In genomic region chr21:16587671-16588379, GRCh38 we compare ENCODE assay signal across 9 cellular contexts.
DNase-seq lines count a peak whose midpoint lies in the region; ATAC-seq, FAIRE-seq and TF ChIP-seq lines count a peak whose summit lies in the region.
"Had no signal": no experiment of that assay in that cellular context is flagged by ENCODE, and none has a peak within 500 bp of the region (broad histone marks: within the 10 kb centered on the region; RNA-seq: fewer than 3 reads in every experiment).

No MANE protein-coding gene starts in this region.

- dilution Hi-C loops in IMR-90 (cut with HindIII; ENCODE audit: low sequenced_read_pairs, unreplicated experiment), result no loop called here

- no peak overlapping the region for H2AK9ac ChIP-seq in IMR-90 (replicated peaks; ENCODE audit: low read depth, low read length, poor library complexity)

- peak overlapping the region; percentile 70; the same call in 1 of the 2 replicates for H2BK120ac ChIP-seq in IMR-90 (ENCODE audit: low read depth, low read length)

- H3K4ac ChIP-seq in IMR-90 (ENCODE audit: low read depth, low read length), result peak overlapping the region; percentile 84

- peak; percentile 55 for FAIRE-seq in bronchial epithelial cell (lab: Jason Lieb, UNC)

- peak overlapping the region; percentile 37 for H3K56ac ChIP-seq in IMR-90 (ENCODE audit: extremely low read depth, insufficient read depth, low read length)

- H3K4me2 ChIP-seq in IMR-90 (ENCODE audit: low read depth, low read length), result peak overlapping the region; percentile 94

- TF ChIP-seq CTCF in IMR-90 (conservative IDR thresholded peaks at IDR 0.05; ENCODE audit: low read depth, low read length) (no peak), bronchial epithelial cell (IDR thresholded peaks at IDR 0.05; ENCODE audit: insufficient read depth, low read length, severe bottlenecking) (no peak), endothelial cell (IDR thresholded peaks at IDR 0.05; ENCODE audit: unreplicated experiment) (no peak)

- H4K91ac ChIP-seq in IMR-90 (ENCODE audit: insufficient read depth, low read depth, low read length), result peak overlapping the region; percentile 8

- H3K4me1 Mint-ChIP-seq in endothelial cell (ENCODE audit: unreplicated experiment), result no peaks in the 10 kb centered on the region
- H3K4me1 Mint-ChIP-seq: memory B cell had no signal

- no peaks in the 10 kb centered on the region for H4K20me1 ChIP-seq in IMR-90 (ENCODE audit: insufficient read depth, low read length)

- intact Hi-C loops in IMR-90 (cut with micrococcal nuclease), result loop anchor here (5.0 kb wide), 2 partner anchors 56 to 166 kb away; no protein-coding TSS in a partner anchor

- peak overlapping the region; percentile 55; the same call in 1 of the 2 replicates for H3K23ac ChIP-seq in IMR-90 (ENCODE audit: low read depth, low read length)

- no peak for TF ChIP-seq RAD21 in IMR-90 (IDR thresholded peaks at IDR 0.05; ENCODE audit: low read length)

- DNase-seq in IMR-90 (peak; percentile 77), bronchial epithelial cell (ENCODE audit: low read depth) (peak; percentile 89), islet precursor cell (peak; percentile 72), endothelial cell (ENCODE audit: low spot score) (no peak), epidermal melanocyte (ENCODE audit: insufficient read length, low spot score) (no peak)
- no peak for DNase-seq in stimulated activated naive CD4-positive, alpha-beta T cell treated with Interleukin-2 at 50 U/mL for 16 hours (lab: John Stamatoyannopoulos, UW)

- H3K9me1 ChIP-seq in IMR-90 (ENCODE audit: insufficient read depth, low read length), result no peaks in the 10 kb centered on the region

- peaks cover 6% of the 10 kb centered on the region; the same call in 1 of the 2 replicates for H3K4me1 ChIP-seq in IMR-90 (ENCODE audit: control insufficient read depth, insufficient read depth, low read length)

- H3K27ac Mint-ChIP-seq in endothelial cell (ENCODE audit: unreplicated experiment), result no peak overlapping the region
- H3K27ac Mint-ChIP-seq: memory B cell; T-helper 1 cell treated with Interleukin-12 subunit alpha and Interleukin-12 subunit beta and Interleukin-4 antibody, amounts not matched to agents 30 μg/mL and 1 μg/mL, for 36 hours had no signal

- no peak overlapping the region for H3K4me3 Mint-ChIP-seq in endothelial cell (ENCODE audit: unreplicated experiment)
- H3K4me3 Mint-ChIP-seq: memory B cell; T-helper 1 cell treated with Interleukin-12 subunit alpha and Interleukin-12 subunit beta and Interleukin-4 antibody, amounts not matched to agents 30 μg/mL and 1 μg/mL, for 36 hours had no signal

- WGBS in IMR-90 (ENCODE audit: extremely low coverage in 2 of 2, insufficient read length in 1 of 2), 2 experiments, result 37% methylated on average over 3 of the region's 7 CpGs; no CpG with 5 or more reads in 1 of the 2 experiments

- no peaks in the 10 kb centered on the region for H3K9me3 ChIP-seq in IMR-90 (ENCODE audit: control insufficient read depth, insufficient read depth, low read length)

- H3K27ac ChIP-seq in IMR-90 (ENCODE audit: insufficient read depth, low read length) (peak overlapping the region; percentile 59), temporal lobe (ENCODE audit: low read depth, low read length) (peak overlapping the region; percentile 96)

- no peaks in the 10 kb centered on the region for H3K36me3 Mint-ChIP-seq in endothelial cell (ENCODE audit: low read depth, unreplicated experiment)
- H3K36me3 Mint-ChIP-seq: memory B cell had no signal

- no peaks in the 10 kb centered on the region for H3K36me3 ChIP-seq in IMR-90 (ENCODE audit: control insufficient read depth, insufficient read depth, low read length)
- H3K36me3 ChIP-seq in bronchial epithelial cell (ENCODE audit: control insufficient read depth, insufficient read depth, low read length), result no peaks in the 10 kb centered on the region

- no peaks in the 10 kb centered on the region for H3K79me1 ChIP-seq in IMR-90 (ENCODE audit: low read depth in 1 of 2, low read length in 2 of 2)

- peak; percentile 27 for ATAC-seq in IMR-90 (ENCODE audit: low read depth)

- peak overlapping the region; percentile 12; the same call in 1 of the 2 replicates for H3K9ac ChIP-seq in IMR-90 (ENCODE audit: low read depth, low read length)

- peak overlapping the region; percentile 73 for H3K14ac ChIP-seq in IMR-90 (replicated peaks; ENCODE audit: low read depth, low read length)

- POLR2A ChIA-PET in IMR-90 (lab: Charles Lee; ENCODE audit: unreplicated experiment), result no interaction called here

- TF ChIP-seq POLR2A in IMR-90 (IDR thresholded peaks at IDR 0.05; ENCODE audit: low read depth, low read length), result no peak

- peak overlapping the region in 1 of 2 experiments; percentile 75; a peak in 2 of 4 replicates for H4K8ac ChIP-seq in IMR-90 (ENCODE audit: low read depth in 2 of 2, low read length in 2 of 2)

- peak overlapping the region; percentile 46 for H3K4me3 ChIP-seq in IMR-90 (ENCODE audit: insufficient read depth, low read depth, low read length)
- peak overlapping the region; percentile 39 for H3K4me3 ChIP-seq in bronchial epithelial cell (ENCODE audit: low read depth, low read length)

- H3K9me3 Mint-ChIP-seq in endothelial cell (ENCODE audit: unreplicated experiment), result no peaks in the 10 kb centered on the region

- CTCF ChIA-PET in IMR-90 (lab: Yijun Ruan, JAX), result no interaction called here

- peak overlapping the region; percentile 73 for H3K18ac ChIP-seq in IMR-90 (ENCODE audit: low read depth, low read length)

- H2AK5ac ChIP-seq in IMR-90 (ENCODE audit: low read depth, low read length), result peak overlapping the region; percentile 23

- peak overlapping the region; percentile 44 for H2BK5ac ChIP-seq in IMR-90 (ENCODE audit: low read depth, low read length, poor library complexity, severe bottlenecking)

- no peaks in the 10 kb centered on the region for H3K27me3 ChIP-seq in IMR-90 (ENCODE audit: control insufficient read depth, insufficient read depth, low read length)
- no peaks in the 10 kb centered on the region for H3K27me3 ChIP-seq in bronchial epithelial cell (ENCODE audit: control insufficient read depth, insufficient read depth, low read length)

- H2BK15ac ChIP-seq in IMR-90 (ENCODE audit: low read depth, low read length), result peak overlapping the region; percentile 18; the same call in 2 of the 3 replicates

- peak overlapping the region; percentile 86 for H2BK20ac ChIP-seq in IMR-90 (ENCODE audit: low read depth, low read length)

- no peaks in the 10 kb centered on the region for H3K27me3 Mint-ChIP-seq in endothelial cell (ENCODE audit: unreplicated experiment)
- H3K27me3 Mint-ChIP-seq: memory B cell had no signal

- peak overlapping the region; percentile 72 for H4K5ac ChIP-seq in IMR-90 (ENCODE audit: low read depth, low read length)

- no TSS peak for BruUV-seq in IMR-90 (replicated peaks; lab: Mats Ljungman, UMichigan)

- H2AFZ ChIP-seq in IMR-90 (replicated peaks; ENCODE audit: low read length, poor library complexity), result peak overlapping the region; percentile 84

- in situ Hi-C loops in IMR-90 (cut with MboI; ENCODE audit: low sequenced_read_pairs), result no loop called here

TF ChIP-seq in IMR-90, 13 proteins besides CTCF, POLR2A, EP300 and RAD21:
- peak; percentile 86 for TF ChIP-seq CEBPB (IDR thresholded peaks at IDR 0.05; ENCODE audit: low read depth, low read length)
- TF ChIP-seq BHLHE40 (IDR thresholded peaks at IDR 0.05; ENCODE audit: low read depth, low read length), result peak; percentile 39; the same call in 1 of the 2 replicates
- TF ChIP-seq FOS (IDR thresholded peaks at IDR 0.05; ENCODE audit: low read depth, low read length), result peak; percentile 58; the same call in 1 of the 2 replicates
- no peak for TF ChIP-seq MXI1 (IDR thresholded peaks at IDR 0.05; ENCODE audit: borderline replicate concordance, low read depth, low read length)

Comparison
In these comparisons a context has a peak if more than half of its experiments do, and no peak if none do; other contexts are left out.
1. DNase-seq: peak in IMR-90 (single experiment), bronchial epithelial cell (single experiment) and islet precursor cell (single experiment); none in endothelial cell (single experiment), stimulated activated naive CD4-positive, alpha-beta T cell treated with Interleukin-2 at 50 U/mL for 16 hours (single experiment) and epidermal melanocyte (single experiment).